In genomic region chr18:52903858-52904257, GRCh38 we compare ENCODE assay signal across 9 cellular contexts.
DNase-seq lines count a peak whose midpoint lies in the region; ATAC-seq and TF ChIP-seq lines count a peak whose summit lies in the region.
"Had no signal": no experiment of that assay in that cellular context is flagged by ENCODE, and none has a peak within 500 bp of the region (broad histone marks: within the 10 kb centered on the region; RNA-seq: fewer than 3 reads in every experiment).

No MANE protein-coding gene starts in this region.

- H3K4me3 Mint-ChIP-seq in natural killer cell treated with Interleukin-12 subunit alpha and Interleukin-12 subunit beta and Interleukin-15 and Interleukin-18, amount 100 ng/mL, for 72 hours: no peak overlapping the region
- H3K4me3 Mint-ChIP-seq: CD4-positive, CD25-positive, alpha-beta regulatory T cell had no signal

- peak; percentile 16 for DNase-seq in NCI-H2196 (lab: John Stamatoyannopoulos, UW; ENCODE audit: unreplicated experiment)
- DNase-seq in NCI-H2196 treated with DMSO at 0.1 percent for 48 hours (lab: John Stamatoyannopoulos, UW; ENCODE audit: unreplicated experiment): no peak
- DNase-seq in UCSD-AML1 (lab: John Stamatoyannopoulos, UW; ENCODE audit: unreplicated experiment): peak; percentile 9
- DNase-seq in left kidney (ENCODE audit: low read depth, low spot score): peak; percentile 77
- no peak for DNase-seq in ureter (ENCODE audit: low spot score)
- no peak for DNase-seq in middle frontal gyrus (ENCODE audit: extremely low spot score, low spot score)
- no peak for DNase-seq in natural killer cell treated with Interleukin-12 subunit alpha and Interleukin-12 subunit beta and Interleukin-15 and Interleukin-18, amount 100 ng/mL, for 72 hours (ENCODE audit: low spot score)

- H3K4me1 Mint-ChIP-seq in natural killer cell treated with Interleukin-12 subunit alpha and Interleukin-12 subunit beta and Interleukin-15 and Interleukin-18, amount 100 ng/mL, for 72 hours (ENCODE audit: low read depth in 2 of 2): no peaks in the 10 kb centered on the region
- H3K4me1 Mint-ChIP-seq: CD4-positive, CD25-positive, alpha-beta regulatory T cell had no signal

- ATAC-seq in natural killer cell treated with Interleukin-12 subunit alpha and Interleukin-12 subunit beta and Interleukin-15 and Interleukin-18, amount 100 ng/mL, for 72 hours: no peak

- no peaks in the 10 kb centered on the region for H3K27me3 Mint-ChIP-seq in natural killer cell treated with Interleukin-12 subunit alpha and Interleukin-12 subunit beta and Interleukin-15 and Interleukin-18, amount 100 ng/mL, for 72 hours
- H3K27me3 Mint-ChIP-seq: CD4-positive, CD25-positive, alpha-beta regulatory T cell had no signal

- no peaks in the 10 kb centered on the region for H3K36me3 Mint-ChIP-seq in natural killer cell treated with Interleukin-12 subunit alpha and Interleukin-12 subunit beta and Interleukin-15 and Interleukin-18, amount 100 ng/mL, for 72 hours
- H3K36me3 Mint-ChIP-seq: CD4-positive, CD25-positive, alpha-beta regulatory T cell had no signal

- peak; percentile 46; the same call in 1 of the 2 replicates for TF ChIP-seq CTCF in LNCAP (IDR thresholded peaks at IDR 0.05)

- peaks cover 11% of the 10 kb centered on the region for H3K9me3 Mint-ChIP-seq in natural killer cell treated with Interleukin-12 subunit alpha and Interleukin-12 subunit beta and Interleukin-15 and Interleukin-18, amount 100 ng/mL, for 72 hours

- H3K27ac Mint-ChIP-seq in natural killer cell treated with Interleukin-12 subunit alpha and Interleukin-12 subunit beta and Interleukin-15 and Interleukin-18, amount 100 ng/mL, for 72 hours: no peak overlapping the region
- H3K27ac Mint-ChIP-seq: CD4-positive, CD25-positive, alpha-beta regulatory T cell had no signal

Comparison
In these comparisons a context has a peak if more than half of its experiments do, and no peak if none do; other contexts are left out.
1. DNase-seq: peak in NCI-H2196 (single experiment), UCSD-AML1 (single experiment) and left kidney (single experiment); none in NCI-H2196 treated with DMSO at 0.1 percent for 48 hours (single experiment), ureter (single experiment), middle frontal gyrus (single experiment) and natural killer cell treated with Interleukin-12 subunit alpha and Interleukin-12 subunit beta and Interleukin-15 and Interleukin-18, amount 100 ng/mL, for 72 hours (single experiment).